In the genomic region with DNA sequence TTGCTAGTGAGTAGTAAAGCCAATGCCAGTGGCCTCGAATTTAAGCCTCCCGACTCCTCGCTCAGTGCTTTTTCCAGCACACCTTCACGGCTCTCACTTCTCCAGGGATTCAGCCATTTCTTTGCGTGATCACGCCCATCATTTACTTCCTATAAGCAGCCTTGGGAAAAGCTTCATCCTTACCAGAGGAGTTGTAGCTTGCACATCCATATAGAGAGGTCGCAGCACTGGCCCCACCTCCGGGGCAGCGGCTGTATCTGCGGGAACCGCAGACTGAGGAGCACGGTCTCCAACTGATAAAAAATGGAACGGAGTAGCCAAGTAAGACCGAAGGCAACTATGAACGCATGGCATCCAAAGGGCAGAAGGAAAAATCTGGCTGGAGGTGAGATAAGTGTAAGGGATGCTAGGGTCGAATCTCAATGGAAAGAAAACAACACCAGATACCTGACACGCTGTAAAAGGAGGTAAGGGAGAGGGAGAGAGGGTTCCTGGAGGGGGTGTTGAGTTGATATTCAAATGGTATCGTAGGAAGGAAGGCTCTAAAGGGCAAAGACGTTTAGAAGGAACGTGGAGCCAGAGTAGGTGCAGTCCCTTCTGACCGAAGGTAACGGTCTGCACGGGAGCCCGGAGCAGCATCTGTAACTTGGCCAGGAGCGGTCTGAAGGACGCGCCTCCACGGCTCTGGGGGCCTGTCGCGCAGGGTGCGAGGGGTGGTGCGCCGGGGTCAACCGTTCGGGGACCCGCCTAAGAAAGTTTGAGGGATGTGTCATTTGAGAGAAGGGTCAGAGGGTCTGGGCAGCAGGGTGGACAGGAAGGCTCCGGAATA, we compare ENCODE assay signal across 1 cellular context.
TF ChIP-seq lines count a peak whose summit lies in the region.

No MANE protein-coding gene starts in this region.

TF ChIP-seq in HepG2, 621 proteins besides CTCF, POLR2A, EP300 and RAD21 (continued from another document and continues in another):
- TF ChIP-seq FOXP4 (CRISPR knock-in tag; IDR thresholded peaks at IDR 0.05) (no peak), ZNF562 (CRISPR knock-in tag; IDR thresholded peaks at IDR 0.05; ENCODE audit: borderline replicate concordance) (no peak), FOXJ3 (CRISPR knock-in tag; IDR thresholded peaks at IDR 0.05; ENCODE audit: borderline replicate concordance) (no peak), NFE2L2 (IDR thresholded peaks at IDR 0.05; ENCODE audit: low read length) (no peak), CREB3 (CRISPR knock-in tag; IDR thresholded peaks at IDR 0.05) (no peak; the same call in 1 of the 2 replicates), ZNF691 (CRISPR knock-in tag; IDR thresholded peaks at IDR 0.05; ENCODE audit: borderline replicate concordance, low read depth) (peak; percentile 14; the same call in 1 of the 2 replicates), ZNF687 (CRISPR knock-in tag; IDR thresholded peaks at IDR 0.05) (no peak), ZBTB26 (CRISPR knock-in tag; IDR thresholded peaks at IDR 0.05; ENCODE audit: borderline replicate concordance) (no peak), ZNF274 (CRISPR knock-in tag; IDR thresholded peaks at IDR 0.05) (peak; percentile 7; the same call in 1 of the 2 replicates), CCDC6 (CRISPR knock-in tag; IDR thresholded peaks at IDR 0.05) (no peak), ZBTB14 (CRISPR knock-in tag; IDR thresholded peaks at IDR 0.05) (no peak), ARID5B (CRISPR knock-in tag; IDR thresholded peaks at IDR 0.05) (no peak), MTERF4 (CRISPR knock-in tag; IDR thresholded peaks at IDR 0.05) (peak; percentile 72; the same call in 1 of the 2 replicates), CENPBD1 (CRISPR knock-in tag; IDR thresholded peaks at IDR 0.05; ENCODE audit: borderline replicate concordance, low read depth) (no peak), PHF20 (CRISPR knock-in tag; IDR thresholded peaks at IDR 0.05) (no peak)
- TF ChIP-seq, protein P1, sequence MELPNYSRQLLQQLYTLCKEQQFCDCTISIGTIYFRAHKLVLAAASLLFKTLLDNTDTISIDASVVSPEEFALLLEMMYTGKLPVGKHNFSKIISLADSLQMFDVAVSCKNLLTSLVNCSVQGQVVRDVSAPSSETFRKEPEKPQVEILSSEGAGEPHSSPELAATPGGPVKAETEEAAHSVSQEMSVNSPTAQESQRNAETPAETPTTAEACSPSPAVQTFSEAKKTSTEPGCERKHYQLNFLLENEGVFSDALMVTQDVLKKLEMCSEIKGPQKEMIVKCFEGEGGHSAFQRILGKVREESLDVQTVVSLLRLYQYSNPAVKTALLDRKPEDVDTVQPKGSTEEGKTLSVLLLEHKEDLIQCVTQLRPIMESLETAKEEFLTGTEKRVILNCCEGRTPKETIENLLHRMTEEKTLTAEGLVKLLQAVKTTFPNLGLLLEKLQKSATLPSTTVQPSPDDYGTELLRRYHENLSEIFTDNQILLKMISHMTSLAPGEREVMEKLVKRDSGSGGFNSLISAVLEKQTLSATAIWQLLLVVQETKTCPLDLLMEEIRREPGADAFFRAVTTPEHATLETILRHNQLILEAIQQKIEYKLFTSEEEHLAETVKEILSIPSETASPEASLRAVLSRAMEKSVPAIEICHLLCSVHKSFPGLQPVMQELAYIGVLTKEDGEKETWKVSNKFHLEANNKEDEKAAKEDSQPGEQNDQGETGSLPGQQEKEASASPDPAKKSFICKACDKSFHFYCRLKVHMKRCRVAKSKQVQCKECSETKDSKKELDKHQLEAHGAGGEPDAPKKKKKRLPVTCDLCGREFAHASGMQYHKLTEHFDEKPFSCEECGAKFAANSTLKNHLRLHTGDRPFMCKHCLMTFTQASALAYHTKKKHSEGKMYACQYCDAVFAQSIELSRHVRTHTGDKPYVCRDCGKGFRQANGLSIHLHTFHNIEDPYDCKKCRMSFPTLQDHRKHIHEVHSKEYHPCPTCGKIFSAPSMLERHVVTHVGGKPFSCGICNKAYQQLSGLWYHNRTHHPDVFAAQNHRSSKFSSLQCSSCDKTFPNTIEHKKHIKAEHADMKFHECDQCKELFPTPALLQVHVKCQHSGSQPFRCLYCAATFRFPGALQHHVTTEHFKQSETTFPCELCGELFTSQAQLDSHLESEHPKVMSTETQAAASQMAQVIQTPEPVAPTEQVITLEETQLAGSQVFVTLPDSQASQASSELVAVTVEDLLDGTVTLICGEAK (IDR thresholded peaks at IDR 0.05): no peak; the same call in 1 of the 2 replicates
- TF ChIP-seq, protein P1 (CRISPR knock-in tag; IDR thresholded peaks at IDR 0.05): peak; percentile 28; the same call in 1 of the 2 replicates
